ENCODE assay signal across 8 cellular contexts in the genomic region with DNA sequence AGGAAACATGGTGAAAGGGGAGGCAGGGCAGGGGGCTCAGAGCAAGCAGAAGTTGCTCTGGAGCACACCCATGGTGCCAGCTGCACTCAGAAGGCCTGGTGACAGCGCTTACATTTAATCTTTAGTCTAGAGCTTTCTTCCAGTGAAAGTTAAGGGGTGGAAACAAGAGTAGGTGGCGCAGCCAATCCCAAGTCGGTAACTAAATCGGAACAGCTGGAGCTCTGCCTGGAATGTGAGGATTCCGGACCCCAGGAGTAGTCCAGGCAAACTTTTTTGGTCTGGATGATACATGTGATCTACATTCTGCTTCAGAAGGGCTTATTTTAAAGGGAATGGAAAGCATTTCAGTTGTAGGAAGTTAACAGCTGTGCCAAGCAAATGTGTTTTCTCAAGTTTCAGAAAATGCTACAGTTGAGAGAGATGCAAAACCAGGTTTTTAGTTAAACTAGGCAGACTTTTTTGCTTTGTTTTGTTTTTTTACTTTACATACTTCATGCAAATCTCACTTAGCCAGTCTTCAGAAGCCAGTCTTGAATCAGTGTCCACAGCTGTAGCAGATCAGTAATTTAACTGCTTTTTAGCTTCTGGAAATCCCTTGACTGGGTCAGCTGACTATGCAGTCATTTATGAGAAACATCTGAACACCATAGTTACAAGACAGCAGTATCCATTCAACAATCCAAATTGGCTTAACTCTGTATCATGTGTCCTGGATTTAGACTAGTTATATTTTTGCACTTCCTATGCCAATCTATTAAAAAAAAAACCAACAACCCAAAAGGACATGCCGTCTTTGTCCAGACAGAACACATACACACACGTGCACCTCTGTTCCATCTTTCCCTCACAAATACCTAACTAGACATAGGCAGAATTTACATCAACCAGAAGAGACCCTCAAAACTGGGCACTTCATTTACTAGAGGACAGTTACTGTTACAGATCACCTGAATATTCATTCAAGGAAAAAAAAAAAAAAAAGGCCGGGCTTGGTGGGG. TPM values are rescaled to one million over a fixed set of nuclear protein-coding genes. Genes with fewer than 3 reads are reported as not detected.
DNase-seq lines count a peak whose midpoint lies in the region; ATAC-seq and TF ChIP-seq lines count a peak whose summit lies in the region.

No MANE protein-coding gene starts in this region.

- TF ChIP-seq CTCF in epithelial cell of proximal tubule (conservative IDR thresholded peaks at IDR 0.05; ENCODE audit: low read depth, low read length) (no peak), mucosa of descending colon (IDR thresholded peaks at IDR 0.05) (no peak)

- intact Hi-C loops in mucosa of descending colon (cut with DNase I, micrococcal nuclease): no loop called here

- peak overlapping the region in 8 of 11 experiments; percentile 4 to 51 (median 32); a peak in 10 of 22 replicates for H3K9ac ChIP-seq in BLaER1 treated with 17β-estradiol and CSF1 and Interleukin-3, amounts not matched to agents 10 nM and 100 nM

- H3K4me2 ChIP-seq in BLaER1 treated with 17β-estradiol and CSF1 and Interleukin-3, amounts not matched to agents 10 nM and 100 nM: peak overlapping the region; percentile 6 to 67 (median 63); a peak in 20 of 22 replicates

- no peak overlapping the region for H3K27ac Mint-ChIP-seq in activated CD8-positive, alpha-beta memory T cell treated with anti-CD3 and anti-CD28 coated beads, Interleukin-2, amount 10 ng/mL, durations not matched to agents 7 days and 5 days

- no peaks in the 10 kb centered on the region for H3K27me3 Mint-ChIP-seq in activated CD8-positive, alpha-beta memory T cell treated with anti-CD3 and anti-CD28 coated beads, Interleukin-2, amount 10 ng/mL, durations not matched to agents 7 days and 5 days

- peaks cover 0 to 88% (median 32%) of the 10 kb centered on the region in 11 experiments; a peak in 13 of 22 replicates for H4K20me1 ChIP-seq in BLaER1 treated with 17β-estradiol and CSF1 and Interleukin-3, amounts not matched to agents 10 nM and 100 nM

- H3K4me1 Mint-ChIP-seq in activated CD8-positive, alpha-beta memory T cell treated with anti-CD3 and anti-CD28 coated beads, Interleukin-2, amount 10 ng/mL, durations not matched to agents 7 days and 5 days: no peaks in the 10 kb centered on the region

- no peak overlapping the region for H3K4me3 Mint-ChIP-seq in activated CD8-positive, alpha-beta memory T cell treated with anti-CD3 and anti-CD28 coated beads, Interleukin-2, amount 10 ng/mL, durations not matched to agents 7 days and 5 days

- H3K9me3 ChIP-seq in BLaER1 treated with 17β-estradiol and CSF1 and Interleukin-3, amounts not matched to agents 10 nM and 100 nM (replicated peaks in 1 of 11): no peaks in the 10 kb centered on the region
- H3K9me3 ChIP-seq in mucosa of descending colon: no peaks in the 10 kb centered on the region

- peaks cover 16 to 91% (median 49%) of the 10 kb centered on the region in 11 experiments; a peak in 21 of 22 replicates for H3K36me3 ChIP-seq in BLaER1 treated with 17β-estradiol and CSF1 and Interleukin-3, amounts not matched to agents 10 nM and 100 nM
- H3K36me3 ChIP-seq in mucosa of descending colon (ENCODE audit: low read depth): no peaks in the 10 kb centered on the region

- H3K4me3 ChIP-seq in BLaER1 treated with 17β-estradiol and CSF1 and Interleukin-3, amounts not matched to agents 10 nM and 100 nM: no peak overlapping the region
- H3K4me3 ChIP-seq in epithelial cell of proximal tubule (ENCODE audit: low read depth, low read length): peak overlapping the region; percentile 20
- H3K4me3 ChIP-seq in mucosa of descending colon: no peak overlapping the region

- H3K36me3 Mint-ChIP-seq in activated CD8-positive, alpha-beta memory T cell treated with anti-CD3 and anti-CD28 coated beads, Interleukin-2, amount 10 ng/mL, durations not matched to agents 7 days and 5 days: peaks cover 7% of the 10 kb centered on the region

- H3K27ac ChIP-seq in BLaER1 treated with 17β-estradiol and CSF1 and Interleukin-3, amounts not matched to agents 10 nM and 100 nM: peak overlapping the region; percentile 14 to 71 (median 52); a peak in 21 of 22 replicates

- DNase-seq in NCI-H1048 (lab: John Stamatoyannopoulos, UW) (peak; percentile 48), epithelial cell of proximal tubule (ENCODE audit: low read depth) (peak; percentile 75), mucosa of descending colon (peak in 2 of 3 donors; percentile 28 to 46), NCI-H2029 (lab: John Stamatoyannopoulos, UW) (no peak), erythroblast (lab: John Stamatoyannopoulos, UW) (no peak)
- no peak for DNase-seq in activated CD8-positive, alpha-beta memory T cell treated with anti-CD3 and anti-CD28 coated beads, Interleukin-2, amount 10 ng/mL, durations not matched to agents 7 days and 5 days

- peak; percentile 72 for ATAC-seq in GM21390 (IDR thresholded peaks at IDR 0.05; ENCODE audit: unreplicated experiment)
- peak; percentile 68 for ATAC-seq in mucosa of descending colon
- no peak for ATAC-seq in activated CD8-positive, alpha-beta memory T cell treated with anti-CD3 and anti-CD28 coated beads, Interleukin-2, amount 10 ng/mL, durations not matched to agents 7 days and 5 days

- no peak for TF ChIP-seq POLR2A in erythroblast (IDR thresholded peaks at IDR 0.05; ENCODE audit: low read length)

- CTCF ChIA-PET in activated CD8-positive, alpha-beta memory T cell treated with anti-CD3 and anti-CD28 coated beads, Interleukin-2, amount 10 ng/mL, durations not matched to agents 7 days and 5 days (lab: Charles Lee): interaction anchor here (1.1 kb wide), 1 partner anchor 9 kb away, joined by 4 read pairs; no protein-coding TSS in a partner anchor

- no peaks in the 10 kb centered on the region for H3K9me3 Mint-ChIP-seq in activated CD8-positive, alpha-beta memory T cell treated with anti-CD3 and anti-CD28 coated beads, Interleukin-2, amount 10 ng/mL, durations not matched to agents 7 days and 5 days (ENCODE audit: low read depth)

- no peaks in the 10 kb centered on the region for H3K27me3 ChIP-seq in BLaER1 treated with 17β-estradiol and CSF1 and Interleukin-3, amounts not matched to agents 10 nM and 100 nM

- H3K4me1 ChIP-seq in BLaER1 treated with 17β-estradiol and CSF1 and Interleukin-3, amounts not matched to agents 10 nM and 100 nM: peaks cover 30 to 51% (median 44%) of the 10 kb centered on the region in 10 experiments
- no peaks in the 10 kb centered on the region for H3K4me1 ChIP-seq in mucosa of descending colon (ENCODE audit: low read depth)

RNA-seq across cellular contexts. Expression of gene ZNF106, which starts 33.2 kb away (rescaled TPM):
- 26.8 and 27.1 TPM in 2 replicates for total RNA-seq in epithelial cell of proximal tubule
- total RNA-seq in mucosa of descending colon: 10 to 100 TPM; 40.0 to 94.9 (median 45.8) TPM
- total RNA-seq in activated CD8-positive, alpha-beta memory T cell treated with anti-CD3 and anti-CD28 coated beads, Interleukin-2, amount 10 ng/mL, durations not matched to agents 7 days and 5 days: 10 to 100 TPM; 41.1 to 51.8 TPM

RNA-seq across cellular contexts. Expression of gene SNAP23, which starts 37.7 kb away (rescaled TPM):
- total RNA-seq in epithelial cell of proximal tubule: 68.6 and 76.4 TPM in 2 replicates
- total RNA-seq in mucosa of descending colon: 10 to 100 TPM; 65.3 to 97.9 (median 90.3) TPM
- total RNA-seq in activated CD8-positive, alpha-beta memory T cell treated with anti-CD3 and anti-CD28 coated beads, Interleukin-2, amount 10 ng/mL, durations not matched to agents 7 days and 5 days: 10 to 100 TPM; 36.9 to 63.9 TPM

Comparison
In these comparisons a context has a peak if more than half of its experiments do, and no peak if none do; other contexts are left out.
1. DNase-seq: peak in NCI-H1048 (single experiment), epithelial cell of proximal tubule (single experiment) and mucosa of descending colon (2 of 3); none in activated CD8-positive, alpha-beta memory T cell treated with anti-CD3 and anti-CD28 coated beads, Interleukin-2, amount 10 ng/mL, durations not matched to agents 7 days and 5 days (single experiment), NCI-H2029 (single experiment) and erythroblast (0 of 2).